In genomic region chr7:12504144-12504543, GRCh38 we compare ENCODE assay signal across 1 cellular context.
TF ChIP-seq lines count a peak whose summit lies in the region.

No MANE protein-coding gene starts in this region.

TF ChIP-seq in K562, 482 proteins besides CTCF, POLR2A, EP300 and RAD21 (continued from another document):
- no peak for TF ChIP-seq ZFP91 (CRISPR knock-in tag; IDR thresholded peaks at IDR 0.05)
- TF ChIP-seq ELF2 (CRISPR knock-in tag; IDR thresholded peaks at IDR 0.05) = no peak
- no peak for TF ChIP-seq SMARCA5 (IDR thresholded peaks at IDR 0.05)
- TF ChIP-seq SOX6 (IDR thresholded peaks at IDR 0.05) = no peak
- TF ChIP-seq ZC3H8 (IDR thresholded peaks at IDR 0.05) = no peak
- TF ChIP-seq CREB3 (tag; conservative IDR thresholded peaks at IDR 0.05; ENCODE audit: low read depth) = no peak
- TF ChIP-seq SRSF3 (IDR thresholded peaks at IDR 0.05; ENCODE audit: insufficient read depth, low read length) = no peak
- TF ChIP-seq SIX5 (IDR thresholded peaks at IDR 0.05; ENCODE audit: borderline replicate concordance in 1 of 2, insufficient read depth in 1 of 2, low read depth in 1 of 2, low read length in 2 of 2) = no peak
- no peak for TF ChIP-seq ILK (tag; IDR thresholded peaks at IDR 0.05; ENCODE audit: borderline replicate concordance, low read depth)
- TF ChIP-seq ID3 (CRISPR knock-in tag; IDR thresholded peaks at IDR 0.05) = no peak
- no peak for TF ChIP-seq ID3 (tag; IDR thresholded peaks at IDR 0.05)
- no peak for TF ChIP-seq ZNF766 (CRISPR knock-in tag; conservative IDR thresholded peaks at IDR 0.05)
